In genomic region chr16:22141746-22142145, GRCh38 we compare ENCODE assay signal across 9 cellular contexts. TPM values are rescaled to one million over a fixed set of nuclear protein-coding genes. Genes with fewer than 3 reads are reported as not detected.
DNase-seq lines count a peak whose midpoint lies in the region; ATAC-seq, FAIRE-seq and TF ChIP-seq lines count a peak whose summit lies in the region.
"Had no signal": no experiment of that assay in that cellular context is flagged by ENCODE, and none has a peak within 500 bp of the region (broad histone marks: within the 10 kb centered on the region; RNA-seq: fewer than 3 reads in every experiment).

No MANE protein-coding gene starts in this region.

- CTCF ChIA-PET in GM12878 (lab: Yijun Ruan, JAX): interaction anchor here (0.6 to 1.8 kb wide), 7 partner anchors 12 to 142 kb away, joined by 3 to 7 read pairs (median 4); partner anchors contain the start of gene MOSMO

- H3K79me1 ChIP-seq in mesendoderm (ENCODE audit: low read length): no peaks in the 10 kb centered on the region

- peak; percentile 81 for FAIRE-seq in GM12878 (lab: Jason Lieb, UNC)

- H3K4me3 ChIP-seq in GM12878 (no peak overlapping the region), mesendoderm (ENCODE audit: low read length) (no peak overlapping the region)

- no peak overlapping the region for H3K56ac ChIP-seq in mesendoderm (ENCODE audit: low read length)

- H3K36me3 ChIP-seq in GM12878 (ENCODE audit: control insufficient read depth in 2 of 2, insufficient read depth in 2 of 2, low read length in 1 of 2) (no peaks in the 10 kb centered on the region), mesendoderm (ENCODE audit: control insufficient read depth, insufficient read depth, low read length) (no peaks in the 10 kb centered on the region)

- no peak overlapping the region for H3K4ac ChIP-seq in mesendoderm (ENCODE audit: low read depth, low read length)

- POLR2A ChIA-PET in GM12878 (lab: Charles Lee): no interaction called here

- no peak overlapping the region for H2BK15ac ChIP-seq in mesendoderm (replicated peaks; ENCODE audit: low read depth)

- no peak for TF ChIP-seq POLR2A in GM12878 (IDR thresholded peaks at IDR 0.05; ENCODE audit: low read depth, low read length)

- no peak overlapping the region for H2AFZ ChIP-seq in GM12878 (ENCODE audit: control insufficient read depth, low read depth, low read length)

- no peak overlapping the region for H3K18ac ChIP-seq in mesendoderm (ENCODE audit: low read length)

- no peaks in the 10 kb centered on the region for H3K9me3 ChIP-seq in GM12878 (replicated peaks; ENCODE audit: control insufficient read depth, insufficient read depth, low read length)

- in situ Hi-C loops in KBM-7 (cut with MboI; ENCODE audit: low pct_unique_long_range_greater_than_20kb, low sequenced_read_pairs) (no loop called here), GM12878 (cut with MboI) (no loop called here)

- TF ChIP-seq CTCF in GM12878 (IDR thresholded peaks at IDR 0.05 in 2 of 3, conservative IDR thresholded peaks at IDR 0.05 in 1 of 3; ENCODE audit: control insufficient read depth in 2 of 3, extremely low read depth in 1 of 3, insufficient read depth in 1 of 3, low read depth in 3 of 3, low read length in 3 of 3): peak; percentile 11 to 46 (median 32); a peak in 4 of 6 replicates

- H2AK5ac ChIP-seq in mesendoderm (ENCODE audit: low read length): no peak overlapping the region

- no peaks in the 10 kb centered on the region for H3K4me1 ChIP-seq in GM12878 (ENCODE audit: control insufficient read depth, insufficient read depth, low read length)
- no peaks in the 10 kb centered on the region for H3K4me1 ChIP-seq in mesendoderm (ENCODE audit: control insufficient read depth, low read depth, low read length)

- H3K4me2 ChIP-seq in GM12878 (ENCODE audit: control insufficient read depth, insufficient read depth) (no peak overlapping the region), mesendoderm (ENCODE audit: low read length) (no peak overlapping the region)

- H4K5ac ChIP-seq in mesendoderm (ENCODE audit: low read length): no peak overlapping the region

- no peak for TF ChIP-seq EP300 in GM12878 (IDR thresholded peaks at IDR 0.05; ENCODE audit: borderline replicate concordance in 1 of 2, control insufficient read depth in 1 of 2, low read depth in 2 of 2, low read length in 2 of 2)

- 0% methylated on average over 2 of the region's 2 CpGs for WGBS in GM12878 (ENCODE audit: insufficient coverage, insufficient replicate concordance, low lambda C conversion rate, missing lambda C conversion rate)
- WGBS in mesendoderm (ENCODE audit: extremely low coverage, insufficient coverage, low lambda C conversion rate): no CpG with 5 or more reads among the region's 2 CpGs

- H3K9ac ChIP-seq in GM12878 (ENCODE audit: control insufficient read depth, insufficient read depth, low read length) (no peak overlapping the region), mesendoderm (ENCODE audit: low read length) (no peak overlapping the region)

- peaks cover 0 to 3% of the 10 kb centered on the region in 2 experiments; a peak in 2 of 4 replicates for H3K27me3 ChIP-seq in GM12878 (replicated peaks in 1 of 2; ENCODE audit: control insufficient read depth in 2 of 2, insufficient read depth in 2 of 2, low read length in 1 of 2)
- H3K27me3 ChIP-seq in mesendoderm (ENCODE audit: insufficient read depth, low read length, poor library complexity): no peaks in the 10 kb centered on the region

- no TSS peak for BruUV-seq in GM12878 (replicated peaks; lab: Mats Ljungman, UMichigan)

- RAD21 ChIA-PET in GM12878 (lab: Charles Lee; ENCODE audit: unreplicated experiment): interaction anchor here (1.4 kb wide), 1 partner anchor 64 kb away, joined by 5 read pairs; no protein-coding TSS in a partner anchor

- SMC1A ChIA-PET in GM12878 (lab: Charles Lee; ENCODE audit: uncharacterized antibody, unreplicated experiment): interaction anchor here (1.1 to 1.5 kb wide), 3 partner anchors 12 to 140 kb away, joined by 3 read pairs; no protein-coding TSS in a partner anchor

- no peak overlapping the region for H2BK5ac ChIP-seq in mesendoderm (ENCODE audit: low read length)

- no peak overlapping the region for H3K23ac ChIP-seq in mesendoderm (ENCODE audit: low read length)

- no peaks in the 10 kb centered on the region for H3K79me2 ChIP-seq in GM12878 (ENCODE audit: control insufficient read depth, insufficient read depth, low read length)
- no peaks in the 10 kb centered on the region for H3K79me2 ChIP-seq in mesendoderm (ENCODE audit: control insufficient read depth, insufficient read depth, low read length)

- no peaks in the 10 kb centered on the region for H4K20me1 ChIP-seq in GM12878 (ENCODE audit: control insufficient read depth, insufficient read depth)

- TF ChIP-seq RAD21 in GM12878 (IDR thresholded peaks at IDR 0.05; ENCODE audit: insufficient read depth, low read depth, low read length): no peak

- intact Hi-C loops in GM12878 (cut with micrococcal nuclease; ENCODE audit: unreplicated experiment): no loop called here

- H2BK120ac ChIP-seq in mesendoderm (ENCODE audit: low read depth, low read length): no peak overlapping the region

- ATAC-seq in GM12878: peak; percentile 74
- ATAC-seq in GM18868 (IDR thresholded peaks at IDR 0.05; ENCODE audit: unreplicated experiment): no peak
- ATAC-seq in HG03469 (IDR thresholded peaks at IDR 0.05; ENCODE audit: unreplicated experiment): no peak

- peak; percentile 36 for DNase-seq in EH (ENCODE audit: low read depth)
- peak; percentile 11 for DNase-seq in KBM-7
- DNase-seq in GM12878 (ENCODE audit: low read depth, low spot score): no peak
- peak; percentile 69 for DNase-seq in mesendoderm
- DNase-seq in amygdala (lab: John Stamatoyannopoulos, UW): no peak
- DNase-seq in NCI-H1417 treated with DMSO at 0.1 percent for 48 hours (lab: John Stamatoyannopoulos, UW): no peak
- DNase-seq: activated gamma-delta T cell had no signal

- H3K27ac ChIP-seq in GM12878 (ENCODE audit: control insufficient read depth, insufficient read depth) (no peak overlapping the region), mesendoderm (ENCODE audit: low read depth, low read length) (no peak overlapping the region)

- no peak overlapping the region for H4K8ac ChIP-seq in mesendoderm (ENCODE audit: low read depth, low read length)

TF ChIP-seq in GM12878, 131 proteins besides CTCF, POLR2A, EP300 and RAD21 (continues in another document):
- TF ChIP-seq SIX5 (IDR thresholded peaks at IDR 0.05; ENCODE audit: low read depth, low read length, severe bottlenecking) (no peak), RFX5 (IDR thresholded peaks at IDR 0.05; ENCODE audit: low read depth, low read length) (no peak), E2F4 (IDR thresholded peaks at IDR 0.05; ENCODE audit: low read depth, low read length) (no peak)

RNA-seq across cellular contexts. Expression of gene SDR42E2, which starts 20.6 kb away (rescaled TPM):
- 0.13 TPM in 1 of 2 replicates, not detected in the other for total RNA-seq in GM12878 (2013; cell fraction: nucleolus; rRNA removed)
- not detected in 2 replicates for total RNA-seq in GM12878 (2014; rRNA removed)
- total RNA-seq in GM12878 (2014; rRNA removed; fragmentation: Illumina TruSeq; extraction: Trizol): 0.05 TPM in 1 of 2 replicates, not detected in the other
- not detected in 2 replicates for total RNA-seq in GM12878 (2021)
- polyA plus RNA-seq in GM12878 (2011; ENCODE audit: low read depth): not detected
- polyA plus RNA-seq in GM12878 (2011; rRNA removed): 0.06 and 0.07 TPM in 2 replicates
- polyA plus RNA-seq in GM12878 (2011; cell fraction: cytosol; rRNA removed): not detected in 2 replicates
- polyA plus RNA-seq in GM12878 (2011; cell fraction: nucleus; rRNA removed): 0.10 TPM in 2 replicates
- polyA plus RNA-seq in GM12878 (2012): 0.10 TPM in 1 of 2 replicates, not detected in the other
- 0.01 TPM in 1 of 2 replicates, not detected in the other for polyA plus RNA-seq in GM12878 (2014; fragmentation: Illumina TruSeq; extraction: Trizol)
- under 1 TPM; 0.05 to 0.09 TPM for polyA plus RNA-seq in GM12878 (2014; fragmentation: Nextera tagmentation; extraction: Ambion mirVana)
- not detected in 2 replicates for polyA plus RNA-seq in GM12878 (2014; rRNA removed)
- under 1 TPM; 0.09 TPM for polyA plus RNA-seq in GM12878 (2016; fragmentation: Nextera tagmentation; extraction: Ambion mirVana)
- 0.07 TPM in 1 of 2 replicates, not detected in the other for polyA minus RNA-seq in GM12878 (2011; rRNA and poly(A)+ RNA removed)
- not detected in 2 replicates for polyA minus RNA-seq in GM12878 (2011; cell fraction: cytosol; rRNA and poly(A)+ RNA removed)
- polyA minus RNA-seq in GM12878 (2011; cell fraction: nucleus; rRNA and poly(A)+ RNA removed): 0.38 and 0.48 TPM in 2 replicates
- polyA plus RNA-seq in mesendoderm (2013, experiment 1 of 2): 0.01 TPM
- 0.03 TPM for polyA plus RNA-seq in mesendoderm (2013, experiment 2 of 2)

RNA-seq across cellular contexts. Expression of gene VWA3A, which starts 49.4 kb away (rescaled TPM):
- 0.21 TPM in 1 of 2 replicates, not detected in the other for total RNA-seq in GM12878 (2013; cell fraction: nucleolus; rRNA removed)
- total RNA-seq in GM12878 (2014; rRNA removed) (not detected in 2 replicates), GM12878 (2014; rRNA removed; fragmentation: Illumina TruSeq; extraction: Trizol) (not detected in 2 replicates), GM12878 (2021) (not detected in 2 replicates)
- not detected for polyA plus RNA-seq in GM12878 (2011; ENCODE audit: low read depth)
- polyA plus RNA-seq in GM12878 (2011; rRNA removed) (0.01 and 0.03 TPM in 2 replicates), GM12878 (2014; fragmentation: Illumina TruSeq; extraction: Trizol) (not detected in 2 replicates), GM12878 (2014; fragmentation: Nextera tagmentation; extraction: Ambion mirVana) (not detected), GM12878 (2014; rRNA removed) (not detected in 2 replicates), GM12878 (2016; fragmentation: Nextera tagmentation; extraction: Ambion mirVana) (not detected)
- polyA plus RNA-seq in GM12878 (2011; cell fraction: cytosol; rRNA removed): 0.01 TPM in 1 of 2 replicates, not detected in the other
- polyA plus RNA-seq in GM12878 (2011; cell fraction: nucleus; rRNA removed): 0.12 and 0.31 TPM in 2 replicates
- not detected in 2 replicates for polyA plus RNA-seq in GM12878 (2012)
- 0.05 TPM in 1 of 2 replicates, not detected in the other for polyA minus RNA-seq in GM12878 (2011; rRNA and poly(A)+ RNA removed)
- not detected in 2 replicates for polyA minus RNA-seq in GM12878 (2011; cell fraction: cytosol; rRNA and poly(A)+ RNA removed)
- not detected in 2 replicates for polyA minus RNA-seq in GM12878 (2011; cell fraction: nucleus; rRNA and poly(A)+ RNA removed)
- 0.03 TPM for polyA plus RNA-seq in mesendoderm (2013, experiment 1 of 2)
- polyA plus RNA-seq in mesendoderm (2013, experiment 2 of 2): 0.01 TPM

Comparison
In these comparisons a context has a peak if more than half of its experiments do, and no peak if none do; other contexts are left out.
1. DNase-seq: peak in EH (single experiment), KBM-7 (single experiment) and mesendoderm (single experiment); none in GM12878 (single experiment), amygdala (0 of 56) and NCI-H1417 treated with DMSO at 0.1 percent for 48 hours (single experiment).